Comparison of ENCODE assay signal across 8 cellular contexts in the genomic region with DNA sequence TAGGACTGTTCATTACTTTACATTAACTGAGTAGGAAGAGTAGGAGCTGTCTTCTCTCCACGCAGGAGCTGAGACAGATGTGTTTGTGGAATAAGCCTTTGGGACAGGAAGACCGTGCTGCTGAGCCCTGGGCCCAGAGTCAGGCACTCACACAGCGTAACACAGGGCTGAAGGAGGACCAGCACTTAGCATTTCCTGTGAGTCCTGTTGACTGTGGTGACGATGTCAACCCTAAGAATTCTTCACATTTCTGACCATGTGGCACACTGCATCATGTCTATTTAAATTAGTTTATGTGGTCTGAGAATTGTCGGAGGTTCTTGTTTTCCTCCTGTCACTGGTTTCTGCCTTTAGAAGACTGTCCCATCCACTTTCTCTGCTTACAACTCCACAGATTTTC.
DNase-seq lines count a peak whose midpoint lies in the region; ATAC-seq lines count a peak whose summit lies in the region.

No MANE protein-coding gene starts in this region.

- peak overlapping the region; percentile 70 for H3K27ac Mint-ChIP-seq in activated T-cell treated with anti-CD3 and anti-CD28 coated beads, Interleukin-2, amount 50 U/mL, for 72 hours
- H3K27ac Mint-ChIP-seq in stimulated activated naive CD8-positive, alpha-beta T cell treated with anti-CD3 and anti-CD28 coated beads, Interleukin-15, amount 100 ng/mL, for 72 hours = peak overlapping the region; percentile 44 to 86

- no peak for DNase-seq in activated T-cell treated with anti-CD3 and anti-CD28 coated beads, Interleukin-2, amount 50 U/mL, for 72 hours
- no peak for DNase-seq in activated T-cell treated with anti-CD3 and anti-CD28 coated beads, Interleukin-2, amount 50 U/mL, for 1 hour
- DNase-seq in astrocyte of the hippocampus (ENCODE audit: low read depth, low spot score) (peak; percentile 81), GM03348 (ENCODE audit: low spot score) (no peak), NCI-H2196 treated with DMSO at 0.1 percent for 48 hours (lab: John Stamatoyannopoulos, UW; ENCODE audit: unreplicated experiment) (no peak), NCI-H345 (lab: John Stamatoyannopoulos, UW) (no peak)
- DNase-seq in stimulated activated naive CD8-positive, alpha-beta T cell treated with anti-CD3 and anti-CD28 coated beads, Interleukin-15, amount 100 ng/mL, for 72 hours = no peak

- H3K9me3 Mint-ChIP-seq in activated T-cell treated with anti-CD3 and anti-CD28 coated beads, Interleukin-2, amount 50 U/mL, for 72 hours = no peaks in the 10 kb centered on the region
- H3K9me3 Mint-ChIP-seq in stimulated activated naive CD8-positive, alpha-beta T cell treated with anti-CD3 and anti-CD28 coated beads, Interleukin-15, amount 100 ng/mL, for 72 hours = no peaks in the 10 kb centered on the region

- H3K36me3 Mint-ChIP-seq in activated T-cell treated with anti-CD3 and anti-CD28 coated beads, Interleukin-2, amount 50 U/mL, for 72 hours (ENCODE audit: insufficient read depth in 2 of 2) = peaks cover 0 to 4% of the 10 kb centered on the region in 2 donors

- peak; percentile 20 to 70 for ATAC-seq in activated T-cell treated with anti-CD3 and anti-CD28 coated beads, Interleukin-2, amount 50 U/mL, for 72 hours (replicated peaks in 1 of 2)
- ATAC-seq in HG03045 (IDR thresholded peaks at IDR 0.05; ENCODE audit: unreplicated experiment) = peak; percentile 43
- peak; percentile 78 for ATAC-seq in stimulated activated naive CD8-positive, alpha-beta T cell treated with anti-CD3 and anti-CD28 coated beads, Interleukin-15, amount 100 ng/mL, for 72 hours

- H3K4me1 Mint-ChIP-seq in activated T-cell treated with anti-CD3 and anti-CD28 coated beads, Interleukin-2, amount 50 U/mL, for 72 hours (ENCODE audit: low read depth) = peaks cover 66% of the 10 kb centered on the region
- H3K4me1 Mint-ChIP-seq in stimulated activated naive CD8-positive, alpha-beta T cell treated with anti-CD3 and anti-CD28 coated beads, Interleukin-15, amount 100 ng/mL, for 72 hours = peaks cover 67% of the 10 kb centered on the region

- no peaks in the 10 kb centered on the region for H3K27me3 Mint-ChIP-seq in activated T-cell treated with anti-CD3 and anti-CD28 coated beads, Interleukin-2, amount 50 U/mL, for 72 hours (ENCODE audit: low read depth)
- no peaks in the 10 kb centered on the region for H3K27me3 Mint-ChIP-seq in stimulated activated naive CD8-positive, alpha-beta T cell treated with anti-CD3 and anti-CD28 coated beads, Interleukin-15, amount 100 ng/mL, for 72 hours

- peak overlapping the region in 1 of 2 donors; percentile 63 for H3K4me3 Mint-ChIP-seq in activated T-cell treated with anti-CD3 and anti-CD28 coated beads, Interleukin-2, amount 50 U/mL, for 72 hours
- H3K4me3 Mint-ChIP-seq in stimulated activated naive CD8-positive, alpha-beta T cell treated with anti-CD3 and anti-CD28 coated beads, Interleukin-15, amount 100 ng/mL, for 72 hours = peak overlapping the region in 1 of 2 donors; percentile 42
